ENCODE assay signal across 8 cellular contexts in the genomic region with DNA sequence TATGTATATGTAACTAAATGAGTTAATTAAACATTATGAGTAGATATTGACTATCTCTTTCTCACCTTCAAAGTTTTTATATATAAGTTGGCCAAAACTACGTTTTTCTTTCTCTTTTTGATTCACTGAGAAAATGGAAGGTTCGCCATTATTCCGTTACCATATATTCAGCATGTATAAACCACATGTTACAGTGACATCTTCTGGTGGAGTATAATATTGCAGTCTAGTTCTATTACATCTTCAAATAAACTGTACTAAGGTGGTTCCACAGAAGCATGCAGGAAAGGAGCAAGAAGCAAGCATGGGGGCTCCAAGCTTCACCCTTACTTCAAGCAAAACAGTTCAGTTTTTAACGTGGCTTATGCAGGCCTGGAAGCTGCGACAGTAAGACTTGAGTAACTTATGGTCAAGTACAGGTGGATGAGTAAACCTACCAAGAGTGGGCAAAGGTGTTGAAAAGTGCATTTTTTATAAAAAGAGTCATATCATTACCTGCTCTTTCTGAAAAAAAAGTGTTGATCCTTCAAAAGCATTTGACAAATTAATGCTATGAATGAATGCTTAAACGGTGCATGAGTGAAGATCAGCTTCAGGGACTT.
DNase-seq lines count a peak whose midpoint lies in the region; ATAC-seq and TF ChIP-seq lines count a peak whose summit lies in the region.

No MANE protein-coding gene starts in this region.

- no peak overlapping the region for H3K9ac ChIP-seq in parathyroid adenoma

- ATAC-seq in activated CD4-positive, CD25-positive, alpha-beta regulatory T cell treated with anti-CD3 and anti-CD28 coated beads, Interleukin-2, amount 50 U/mL, for 24 hours, result peak; percentile 65

- peak overlapping the region; percentile 43 for H2AFZ ChIP-seq in parathyroid adenoma

- H3K36me3 ChIP-seq in parathyroid adenoma (ENCODE audit: control insufficient read depth, insufficient read depth, low read length), result no peaks in the 10 kb centered on the region

- H3K4me3 ChIP-seq in HFF-Myc (replicated peaks; ENCODE audit: low read depth, low read length), result no peak overlapping the region
- no peak overlapping the region for H3K4me3 ChIP-seq in fibroblast of villous mesenchyme (ENCODE audit: low read depth, low read length)
- H3K4me3 ChIP-seq in parathyroid adenoma (ENCODE audit: low read depth, low read length), result no peak overlapping the region

- no peaks in the 10 kb centered on the region for H3K4me1 ChIP-seq in parathyroid adenoma

- H3K4me2 ChIP-seq in parathyroid adenoma (ENCODE audit: low read length), result no peak overlapping the region

- no peaks in the 10 kb centered on the region for H3K79me2 ChIP-seq in parathyroid adenoma

- no peak overlapping the region for H3K27ac ChIP-seq in parathyroid adenoma

- peak; percentile 49 for TF ChIP-seq CTCF in HFF-Myc (IDR thresholded peaks at IDR 0.05; ENCODE audit: low read depth, low read length, missing control alignments)
- TF ChIP-seq CTCF in fibroblast of villous mesenchyme (IDR thresholded peaks at IDR 0.05; ENCODE audit: insufficient read depth, low read depth, low read length), result peak; percentile 63
- TF ChIP-seq CTCF in parathyroid adenoma (IDR thresholded peaks at IDR 0.05), result peak; percentile 70

- H3K9me3 ChIP-seq in parathyroid adenoma (ENCODE audit: control insufficient read depth, low read length), result peaks cover 3% of the 10 kb centered on the region

- no peak for DNase-seq in activated CD4-positive, CD25-positive, alpha-beta regulatory T cell (lab: John Stamatoyannopoulos, UW)
- DNase-seq in HFF-Myc (ENCODE audit: extremely low read depth, low read depth) (peak; percentile 67), NCI-H1105 treated with DMSO at 0.1 percent for 48 hours (lab: John Stamatoyannopoulos, UW) (peak; percentile 64), SW480 (ENCODE audit: low spot score) (peak; percentile 73), fibroblast of villous mesenchyme (ENCODE audit: low read depth) (peak; percentile 77), islet precursor cell (no peak)

- H3K27me3 ChIP-seq in parathyroid adenoma (ENCODE audit: control insufficient read depth, insufficient read depth, low read length), result no peaks in the 10 kb centered on the region

Comparison
In these comparisons a context has a peak if more than half of its experiments do, and no peak if none do; other contexts are left out.
1. DNase-seq: peak in HFF-Myc (single experiment), NCI-H1105 treated with DMSO at 0.1 percent for 48 hours (single experiment), SW480 (single experiment) and fibroblast of villous mesenchyme (single experiment); none in activated CD4-positive, CD25-positive, alpha-beta regulatory T cell (0 of 4) and islet precursor cell (single experiment).
2. Peak in every context shown above with its lines, with median percentiles within 50 percentile points of each other: CTCF ChIP-seq.